11 cellular contexts compared by ENCODE assay signal in genomic region chr19:17706750-17707181, GRCh38. TPM values are rescaled to one million over a fixed set of nuclear protein-coding genes. Genes with fewer than 3 reads are reported as not detected.
DNase-seq lines count a peak whose midpoint lies in the region; ATAC-seq, FAIRE-seq and TF ChIP-seq lines count a peak whose summit lies in the region.
"Had no signal": no experiment of that assay in that cellular context is flagged by ENCODE, and none has a peak within 500 bp of the region (broad histone marks: within the 10 kb centered on the region; RNA-seq: fewer than 3 reads in every experiment).

No MANE protein-coding gene starts in this region.

- no TSS peak for BruUV-seq in HepG2 (replicated peaks; lab: Mats Ljungman, UMichigan)

- no peaks in the 10 kb centered on the region for H3K36me3 ChIP-seq in HepG2 (replicated peaks in 1 of 2; ENCODE audit: control insufficient read depth in 1 of 2, insufficient read depth in 2 of 2, low read length in 2 of 2)
- no peaks in the 10 kb centered on the region for H3K36me3 ChIP-seq in right lobe of liver

- no peak overlapping the region for H3K4me2 ChIP-seq in HepG2 (ENCODE audit: low read depth, low read length)

- TF ChIP-seq POLR2A in HepG2 (IDR thresholded peaks at IDR 0.05; ENCODE audit: insufficient read depth in 1 of 2, low read depth in 2 of 2, low read length in 2 of 2) (no peak), right lobe of liver (IDR thresholded peaks at IDR 0.05) (no peak)

- H3K9ac ChIP-seq in HepG2 (ENCODE audit: insufficient read depth, low read depth, low read length): no peak overlapping the region

- H3K27me3 ChIP-seq in HepG2 (ENCODE audit: control insufficient read depth in 1 of 2, insufficient read depth in 2 of 2, low read length in 2 of 2) (no peaks in the 10 kb centered on the region), right lobe of liver (no peaks in the 10 kb centered on the region)

- TF ChIP-seq CTCF in HepG2 (CRISPR knock-in tag; IDR thresholded peaks at IDR 0.05): no peak
- no peak for TF ChIP-seq CTCF in right lobe of liver (IDR thresholded peaks at IDR 0.05)

- H3K9me3 ChIP-seq in HepG2 (ENCODE audit: low read length): no peaks in the 10 kb centered on the region
- no peaks in the 10 kb centered on the region for H3K9me3 ChIP-seq in right lobe of liver

- no peak for FAIRE-seq in HepG2 (lab: Jason Lieb, UNC)
- FAIRE-seq: RCC 7860 had no signal

- in situ Hi-C loops in HepG2 (cut with HindIII; ENCODE audit: extremely low pct_ligation_motif_present, low pct_unique_long_range_greater_than_20kb): loop anchor here (5.0 to 10.0 kb wide), 2 partner anchors 66 to 148 kb away; partner anchors contain the start of gene RPL18A

- H3K79me2 ChIP-seq in HepG2 (ENCODE audit: insufficient read depth, low read length): no peaks in the 10 kb centered on the region

- H3K4me1 ChIP-seq in HepG2 (ENCODE audit: insufficient read depth, low read length): no peaks in the 10 kb centered on the region
- no peaks in the 10 kb centered on the region for H3K4me1 ChIP-seq in right lobe of liver

- no peak for TF ChIP-seq RAD21 in HepG2 (CRISPR knock-in tag; IDR thresholded peaks at IDR 0.05)

- CTCF ChIA-PET in HepG2 (lab: Yijun Ruan, JAX; ENCODE audit: low intra/inter-chr PET ratio, low total read pairs): no interaction called here

- H2AFZ ChIP-seq in HepG2 (ENCODE audit: low read length): no peak overlapping the region

- H3K27ac ChIP-seq in HepG2 (ENCODE audit: extremely low read length, insufficient read depth, low read length) (no peak overlapping the region), right lobe of liver (no peak overlapping the region)

- no peak for TF ChIP-seq EP300 in HepG2 (IDR thresholded peaks at IDR 0.05; ENCODE audit: low read depth in 2 of 2, low read length in 2 of 2)
- no peak for TF ChIP-seq EP300 in HepG2 (CRISPR knock-in tag; IDR thresholded peaks at IDR 0.05; ENCODE audit: borderline replicate concordance)

- WGBS in HepG2 (ENCODE audit: low lambda C conversion rate): 31% methylated on average over 15 of the region's 17 CpGs
- 21% methylated on average over 6 of the region's 17 CpGs for WGBS in right lobe of liver (ENCODE audit: insufficient coverage, low coverage, low lambda C conversion rate, missing lambda C conversion rate)

- intact Hi-C loops in HepG2 (cut with micrococcal nuclease; ENCODE audit: unreplicated experiment): no loop called here
- intact Hi-C loops in right lobe of liver (cut with DNase I): loop anchor here in 1 of 2 donors (10.0 kb wide), 2 partner anchors 78 to 148 kb away; partner anchors contain the start of gene RPL18A

- POLR2A ChIA-PET in HepG2 (lab: Yijun Ruan, JAX): no interaction called here

- DNase-seq in HepG2 (ENCODE audit: low spot score) (peak; percentile 46), right lobe of liver (no peak), SK-N-DZ (ENCODE audit: low spot score) (peak; percentile 93), globus pallidus (ENCODE audit: low spot score) (peak; percentile 37), superior temporal gyrus (ENCODE audit: extremely low spot score) (peak; percentile 64)
- no peak for DNase-seq in activated CD8-positive, alpha-beta memory T cell treated with anti-CD3 and anti-CD28 coated beads, Interleukin-2, amount 50 U/mL, for 4 hours
- DNase-seq: activated naive CD4-positive, alpha-beta T cell treated with anti-CD3 and anti-CD28 coated beads for 36 hours; effector memory CD8-positive, alpha-beta T cell had no signal

- ATAC-seq in HepG2 (peak; percentile 72), right lobe of liver (no peak), GM18907 (IDR thresholded peaks at IDR 0.05; ENCODE audit: unreplicated experiment) (no peak), GM21526 (IDR thresholded peaks at IDR 0.05; ENCODE audit: low FRiP score, unreplicated experiment) (no peak)
- ATAC-seq: effector memory CD8-positive, alpha-beta T cell had no signal

- H3K4me3 ChIP-seq in HepG2 (replicated peaks in 1 of 3; ENCODE audit: insufficient read depth in 1 of 3, low read depth in 2 of 3, low read length in 3 of 3): no peak overlapping the region
- no peak overlapping the region for H3K4me3 ChIP-seq in right lobe of liver

- no peaks in the 10 kb centered on the region for H4K20me1 ChIP-seq in HepG2 (ENCODE audit: insufficient read depth, low read length)

RNA-seq across cellular contexts. Expression of gene MAP1S, which starts 12.5 kb away (rescaled TPM):
- 3.8 and 12.2 TPM in 2 replicates for total RNA-seq in HepG2 (2016; rRNA removed; fragmentation: Illumina TruSeq; extraction: Trizol)
- 2.4 and 2.8 TPM in 2 replicates for total RNA-seq in HepG2 (2016; cell fraction: cytosol; rRNA removed; fragmentation: Illumina TruSeq; extraction: Trizol; ENCODE audit: low read depth)
- 6.4 and 9.5 TPM in 2 replicates for total RNA-seq in HepG2 (2016; cell fraction: insoluble cytoplasmic fraction; rRNA removed; fragmentation: Illumina TruSeq; extraction: Trizol)
- total RNA-seq in HepG2 (2016; cell fraction: membrane; rRNA removed; fragmentation: Illumina TruSeq; extraction: Trizol): 6.3 and 6.5 TPM in 2 replicates
- total RNA-seq in HepG2 (2016; cell fraction: nucleus; rRNA removed; fragmentation: Illumina TruSeq; extraction: Trizol): 6.7 and 10.0 TPM in 2 replicates
- 7.3 and 8.2 TPM in 2 replicates for polyA plus RNA-seq in HepG2 (2011; rRNA removed)
- polyA plus RNA-seq in HepG2 (2011; cell fraction: cytosol; rRNA removed): 3.3 and 5.6 TPM in 2 replicates
- polyA plus RNA-seq in HepG2 (2011; cell fraction: nucleus; rRNA removed): 34.8 and 36.5 TPM in 2 replicates
- polyA plus RNA-seq in HepG2 (2012): 18.2 and 28.7 TPM in 2 replicates
- polyA plus RNA-seq in HepG2 (2016; cell fraction: cytosol; fragmentation: Illumina TruSeq; extraction: Trizol; ENCODE audit: low read depth): 1.0 and 1.3 TPM in 2 replicates
- 8.8 and 13.1 TPM in 2 replicates for polyA plus RNA-seq in HepG2 (2016; cell fraction: insoluble cytoplasmic fraction; fragmentation: Illumina TruSeq; extraction: Trizol; ENCODE audit: low read depth)
- polyA plus RNA-seq in HepG2 (2016; cell fraction: membrane; fragmentation: Illumina TruSeq; extraction: Trizol; ENCODE audit: low read depth): 2.1 and 3.2 TPM in 2 replicates
- 15.3 and 23.8 TPM in 2 replicates for polyA plus RNA-seq in HepG2 (2016; cell fraction: nucleus; fragmentation: Illumina TruSeq; extraction: Trizol; ENCODE audit: insufficient read depth, low read depth)
- polyA minus RNA-seq in HepG2 (2011; rRNA and poly(A)+ RNA removed; ENCODE audit: low replicate concordance): 37.6 and 52.5 TPM in 2 replicates
- 19.4 and 24.6 TPM in 2 replicates for polyA minus RNA-seq in HepG2 (2011; cell fraction: cytosol; rRNA and poly(A)+ RNA removed)
- 10.9 and 11.4 TPM in 2 replicates for polyA minus RNA-seq in HepG2 (2011; cell fraction: nucleus; rRNA and poly(A)+ RNA removed)
- 10 to 100 TPM; 11.1 to 31.3 (median 14.9) TPM for total RNA-seq in right lobe of liver
- 9.4 and 23.3 TPM in 2 replicates for polyA plus RNA-seq in SK-N-DZ (2014; cell fraction: cytosol; rRNA removed)
- polyA plus RNA-seq in SK-N-DZ (2014; cell fraction: nucleus; rRNA removed): 5.7 and 20.2 TPM in 2 replicates

RNA-seq across cellular contexts. Expression of gene UNC13A, which starts 18.6 kb away (rescaled TPM):
- 0.07 and 0.11 TPM in 2 replicates for total RNA-seq in HepG2 (2016; rRNA removed; fragmentation: Illumina TruSeq; extraction: Trizol)
- total RNA-seq in HepG2 (2016; cell fraction: cytosol; rRNA removed; fragmentation: Illumina TruSeq; extraction: Trizol; ENCODE audit: low read depth): not detected in 2 replicates
- 0.09 TPM in 2 replicates for total RNA-seq in HepG2 (2016; cell fraction: insoluble cytoplasmic fraction; rRNA removed; fragmentation: Illumina TruSeq; extraction: Trizol)
- 0.03 and 0.06 TPM in 2 replicates for total RNA-seq in HepG2 (2016; cell fraction: membrane; rRNA removed; fragmentation: Illumina TruSeq; extraction: Trizol)
- 0.09 and 0.16 TPM in 2 replicates for total RNA-seq in HepG2 (2016; cell fraction: nucleus; rRNA removed; fragmentation: Illumina TruSeq; extraction: Trizol)
- 0.34 and 0.45 TPM in 2 replicates for polyA plus RNA-seq in HepG2 (2011; rRNA removed)
- polyA plus RNA-seq in HepG2 (2011; cell fraction: cytosol; rRNA removed): 0.09 and 0.10 TPM in 2 replicates
- 1.7 and 2.0 TPM in 2 replicates for polyA plus RNA-seq in HepG2 (2011; cell fraction: nucleus; rRNA removed)
- polyA plus RNA-seq in HepG2 (2012): 0.17 and 0.20 TPM in 2 replicates
- not detected in 2 replicates for polyA plus RNA-seq in HepG2 (2016; cell fraction: cytosol; fragmentation: Illumina TruSeq; extraction: Trizol; ENCODE audit: low read depth)
- 0.05 and 0.14 TPM in 2 replicates for polyA plus RNA-seq in HepG2 (2016; cell fraction: insoluble cytoplasmic fraction; fragmentation: Illumina TruSeq; extraction: Trizol; ENCODE audit: low read depth)
- 0.02 TPM in 1 of 2 replicates, not detected in the other for polyA plus RNA-seq in HepG2 (2016; cell fraction: membrane; fragmentation: Illumina TruSeq; extraction: Trizol; ENCODE audit: low read depth)
- polyA plus RNA-seq in HepG2 (2016; cell fraction: nucleus; fragmentation: Illumina TruSeq; extraction: Trizol; ENCODE audit: insufficient read depth, low read depth): 0.40 and 0.84 TPM in 2 replicates
- 0.24 and 0.63 TPM in 2 replicates for polyA minus RNA-seq in HepG2 (2011; rRNA and poly(A)+ RNA removed; ENCODE audit: low replicate concordance)
- polyA minus RNA-seq in HepG2 (2011; cell fraction: cytosol; rRNA and poly(A)+ RNA removed): 0.18 and 0.30 TPM in 2 replicates
- 0.62 and 1.2 TPM in 2 replicates for polyA minus RNA-seq in HepG2 (2011; cell fraction: nucleus; rRNA and poly(A)+ RNA removed)
- total RNA-seq in right lobe of liver: under 1 TPM in 1 of 6 experiments, not detected in 5; 0.02 TPM
- 3.8 and 4.0 TPM in 2 replicates for polyA plus RNA-seq in SK-N-DZ (2014; cell fraction: cytosol; rRNA removed)
- polyA plus RNA-seq in SK-N-DZ (2014; cell fraction: nucleus; rRNA removed): 11.3 and 12.9 TPM in 2 replicates

RNA-seq across cellular contexts. Expression of gene FCHO1, which starts 44.5 kb away (rescaled TPM):
- total RNA-seq in HepG2 (2016; rRNA removed; fragmentation: Illumina TruSeq; extraction: Trizol): 1.2 and 1.3 TPM in 2 replicates
- 0.18 and 1.7 TPM in 2 replicates for total RNA-seq in HepG2 (2016; cell fraction: cytosol; rRNA removed; fragmentation: Illumina TruSeq; extraction: Trizol; ENCODE audit: low read depth)
- 0.45 and 2.3 TPM in 2 replicates for total RNA-seq in HepG2 (2016; cell fraction: insoluble cytoplasmic fraction; rRNA removed; fragmentation: Illumina TruSeq; extraction: Trizol)
- total RNA-seq in HepG2 (2016; cell fraction: membrane; rRNA removed; fragmentation: Illumina TruSeq; extraction: Trizol): 1.4 TPM in 2 replicates
- total RNA-seq in HepG2 (2016; cell fraction: nucleus; rRNA removed; fragmentation: Illumina TruSeq; extraction: Trizol): 1.6 and 3.1 TPM in 2 replicates
- polyA plus RNA-seq in HepG2 (2011; rRNA removed): 2.5 and 3.1 TPM in 2 replicates
- 0.95 and 1.5 TPM in 2 replicates for polyA plus RNA-seq in HepG2 (2011; cell fraction: cytosol; rRNA removed)
- polyA plus RNA-seq in HepG2 (2011; cell fraction: nucleus; rRNA removed): 23.2 and 28.6 TPM in 2 replicates
- 4.3 and 5.3 TPM in 2 replicates for polyA plus RNA-seq in HepG2 (2012)
- polyA plus RNA-seq in HepG2 (2016; cell fraction: cytosol; fragmentation: Illumina TruSeq; extraction: Trizol; ENCODE audit: low read depth): 0.75 and 1.1 TPM in 2 replicates
- 0.76 and 2.0 TPM in 2 replicates for polyA plus RNA-seq in HepG2 (2016; cell fraction: insoluble cytoplasmic fraction; fragmentation: Illumina TruSeq; extraction: Trizol; ENCODE audit: low read depth)
- polyA plus RNA-seq in HepG2 (2016; cell fraction: membrane; fragmentation: Illumina TruSeq; extraction: Trizol; ENCODE audit: low read depth): 0.88 and 1.4 TPM in 2 replicates
- polyA plus RNA-seq in HepG2 (2016; cell fraction: nucleus; fragmentation: Illumina TruSeq; extraction: Trizol; ENCODE audit: insufficient read depth, low read depth): 4.8 and 5.1 TPM in 2 replicates
- 1.3 and 16.7 TPM in 2 replicates for polyA minus RNA-seq in HepG2 (2011; rRNA and poly(A)+ RNA removed; ENCODE audit: low replicate concordance)
- polyA minus RNA-seq in HepG2 (2011; cell fraction: cytosol; rRNA and poly(A)+ RNA removed): 2.5 and 4.6 TPM in 2 replicates
- polyA minus RNA-seq in HepG2 (2011; cell fraction: nucleus; rRNA and poly(A)+ RNA removed): 20.1 and 21.3 TPM in 2 replicates
- total RNA-seq in right lobe of liver: 1 to 10 TPM in 4 of 6 experiments, under 1 TPM in 2; 0.93 to 3.6 (median 1.3) TPM
- 11.8 and 13.1 TPM in 2 replicates for polyA plus RNA-seq in SK-N-DZ (2014; cell fraction: cytosol; rRNA removed)
- 15.7 and 16.8 TPM in 2 replicates for polyA plus RNA-seq in SK-N-DZ (2014; cell fraction: nucleus; rRNA removed)

Comparison
In these comparisons a context has a peak if more than half of its experiments do, and no peak if none do; other contexts are left out.
1. DNase-seq: peak in HepG2 (single experiment), SK-N-DZ (single experiment), globus pallidus (single experiment) and superior temporal gyrus (single experiment); none in right lobe of liver (0 of 3) and activated CD8-positive, alpha-beta memory T cell treated with anti-CD3 and anti-CD28 coated beads, Interleukin-2, amount 50 U/mL, for 4 hours (single experiment).